19 cellular contexts compared by ENCODE assay signal in genomic region chr1:7287013-7287412, GRCh38.
DNase-seq lines count a peak whose midpoint lies in the region; ATAC-seq and TF ChIP-seq lines count a peak whose summit lies in the region.
"Had no signal": no experiment of that assay in that cellular context is flagged by ENCODE, and none has a peak within 500 bp of the region (broad histone marks: within the 10 kb centered on the region; RNA-seq: fewer than 3 reads in every experiment).

No MANE protein-coding gene starts in this region.

- no peak for TF ChIP-seq EP300 in esophagus muscularis mucosa (IDR thresholded peaks at IDR 0.05)

- H3K36me3 ChIP-seq in HCT116 (ENCODE audit: control insufficient read depth in 1 of 2, insufficient read depth in 2 of 2, low read length in 2 of 2), result no peaks in the 10 kb centered on the region
- H3K36me3 ChIP-seq in esophagus muscularis mucosa, result no peaks in the 10 kb centered on the region

- H3K4me3 ChIP-seq in HCT116 (replicated peaks in 1 of 2; ENCODE audit: low read depth in 1 of 2, low read length in 2 of 2) (no peak overlapping the region), esophagus muscularis mucosa (no peak overlapping the region)

- RAD21 ChIA-PET in HCT116 (lab: Charles Lee; ENCODE audit: low non-redundant PET in 1 of 2, low total read pairs in 2 of 2, uncharacterized antibody in 2 of 2, unreplicated experiment in 2 of 2), result no interaction called here

- no TSS peak for BruUV-seq in HCT116 (replicated peaks; lab: Mats Ljungman, UMichigan)

- no peaks in the 10 kb centered on the region for H3K9me2 ChIP-seq in HCT116 (ENCODE audit: insufficient read depth)

- H3K4me1 ChIP-seq in HCT116 (ENCODE audit: control insufficient read depth in 1 of 2, insufficient read depth in 2 of 2, low read length in 2 of 2), result peaks cover 9 to 26% of the 10 kb centered on the region in 2 experiments; a peak in 3 of 4 replicates
- H3K4me1 ChIP-seq in esophagus muscularis mucosa, result peaks cover 0 to 12% (median 11%) of the 10 kb centered on the region in 4 donors

- POLR2A ChIA-PET in GM10248 (lab: Yijun Ruan, JAX), result no interaction called here
- POLR2A ChIA-PET in HCT116 (lab: Charles Lee), result no interaction called here

- no peak overlapping the region for H2AFZ ChIP-seq in HCT116 (ENCODE audit: low read depth, low read length, poor library complexity, severe bottlenecking)

- TF ChIP-seq POLR2A in HCT116 (IDR thresholded peaks at IDR 0.05; ENCODE audit: borderline replicate concordance, extremely low read depth, insufficient read depth, insufficient read length) (no peak), esophagus muscularis mucosa (IDR thresholded peaks at IDR 0.05; ENCODE audit: low read depth) (no peak)

- H3K4me2 ChIP-seq in HCT116 (ENCODE audit: low read length), result no peak overlapping the region
- H3K4me2 ChIP-seq: KMS-11 had no signal

- no peaks in the 10 kb centered on the region for H4K20me1 ChIP-seq in HCT116 (ENCODE audit: insufficient read depth)

- ATAC-seq in HCT116 (peak; percentile 49; the same call in 1 of the 2 replicates), HG02642 (IDR thresholded peaks at IDR 0.05; ENCODE audit: poor library complexity, unreplicated experiment) (no peak), GM21737 (IDR thresholded peaks at IDR 0.05; ENCODE audit: unreplicated experiment) (no peak)
- ATAC-seq: SK-N-SH treated with all-trans-retinoic acid at 6 μM for 48 hours, T-cell had no signal

- TF ChIP-seq CTCF in GM10248 (IDR thresholded peaks at IDR 0.05; ENCODE audit: control extremely low read depth, extremely low read depth, low read depth, missing control alignments) (no peak), HCT116 (IDR thresholded peaks at IDR 0.05 in 2 of 3, conservative IDR thresholded peaks at IDR 0.05 in 1 of 3; ENCODE audit: borderline replicate concordance in 1 of 3, insufficient read depth in 1 of 3, low read depth in 2 of 3, low read length in 2 of 3) (no peak), esophagus muscularis mucosa (IDR thresholded peaks at IDR 0.05) (no peak)

- CTCF ChIA-PET in GM10248 (lab: Yijun Ruan, JAX), result interaction anchor here (1.2 kb wide), 1 partner anchor 10 kb away, joined by 3 read pairs; no protein-coding TSS in a partner anchor
- CTCF ChIA-PET in HCT116 (lab: Charles Lee), result no interaction called here

- in situ Hi-C loops in SK-MEL-5 (cut with HindIII; ENCODE audit: low pct_unique_long_range_greater_than_20kb, low sequenced_read_pairs), result no loop called here

- H3K27me3 ChIP-seq in HCT116 (ENCODE audit: insufficient read depth, low read length) (no peaks in the 10 kb centered on the region), esophagus muscularis mucosa (no peaks in the 10 kb centered on the region)

- 81% methylated on average over 6 of the region's 6 CpGs for WGBS in esophagus muscularis mucosa

- DNase-seq in GM10248 (ENCODE audit: extremely low spot score), result peak; percentile 2
- no peak for DNase-seq in HCT116 (ENCODE audit: low read depth, low spot score)
- peak; percentile 3 for DNase-seq in SK-MEL-5 (ENCODE audit: low read depth, low spot score)
- DNase-seq in esophagus muscularis mucosa (ENCODE audit: extremely low spot score), result peak; percentile 55
- DNase-seq in GM19240 (ENCODE audit: insufficient read length, low spot score), result no peak
- DNase-seq in NCI-H2196 (lab: John Stamatoyannopoulos, UW; ENCODE audit: unreplicated experiment), result no peak
- DNase-seq: EL, GF-D8, NCI-H1694, NCI-H2081 treated with DMSO at 0.1 percent for 48 hours, NCI-H2171 treated with DMSO at 0.1 percent for 48 hours, NCI-H446, NCI-H69, SIG-M5, T-cell had no signal

- no peaks in the 10 kb centered on the region for H3K79me2 ChIP-seq in HCT116 (ENCODE audit: insufficient read depth, low read length)

- intact Hi-C loops in HCT116 (cut with micrococcal nuclease), result no loop called here
- intact Hi-C loops in esophagus muscularis mucosa (cut with DNase I), result no loop called here

- H3K9ac ChIP-seq in HCT116 (ENCODE audit: low read length), result no peak overlapping the region
- H3K9ac ChIP-seq: KMS-11 had no signal

- TF ChIP-seq RAD21 in HCT116 (IDR thresholded peaks at IDR 0.05; ENCODE audit: low read depth), result peak; percentile 14; the same call in 1 of the 2 replicates

- no peaks in the 10 kb centered on the region for H3K9me3 ChIP-seq in HCT116 (ENCODE audit: control insufficient read depth in 1 of 2, insufficient read depth in 1 of 2, low read depth in 1 of 2, low read length in 2 of 2)
- no peaks in the 10 kb centered on the region for H3K9me3 ChIP-seq in esophagus muscularis mucosa

- H3K27ac ChIP-seq in HCT116 (ENCODE audit: low read depth, low read length), result no peak overlapping the region
- H3K27ac ChIP-seq in esophagus muscularis mucosa (replicated peaks in 1 of 4), result no peak overlapping the region
- H3K27ac ChIP-seq: KMS-11 had no signal

TF ChIP-seq in HCT116, 20 proteins besides CTCF, POLR2A, EP300 and RAD21:
- TF ChIP-seq SRF (IDR thresholded peaks at IDR 0.05; ENCODE audit: low read depth), result no peak
- TF ChIP-seq SP1 (IDR thresholded peaks at IDR 0.05; ENCODE audit: low read depth), result no peak
- TF ChIP-seq EZH2 (IDR thresholded peaks at IDR 0.05), result no peak
- TF ChIP-seq ZNF274 (IDR thresholded peaks at IDR 0.05; ENCODE audit: low read depth, low read length), result no peak
- no peak for TF ChIP-seq ZBTB33 (IDR thresholded peaks at IDR 0.05; ENCODE audit: extremely low read depth, insufficient replicate concordance, low read length)
- TF ChIP-seq ATF3 (IDR thresholded peaks at IDR 0.05), result no peak
- no peak for TF ChIP-seq CBX3 (IDR thresholded peaks at IDR 0.05; ENCODE audit: low read depth)
- no peak for TF ChIP-seq JUND (IDR thresholded peaks at IDR 0.05)
- TF ChIP-seq MAX (IDR thresholded peaks at IDR 0.05), result no peak
- TF ChIP-seq POLR2AphosphoS5 (IDR thresholded peaks at IDR 0.05; ENCODE audit: low read depth, low read length), result no peak
- no peak for TF ChIP-seq TCF7L2 (IDR thresholded peaks at IDR 0.05; ENCODE audit: borderline replicate concordance, extremely low read depth, insufficient read depth, insufficient read length)
- TF ChIP-seq SIN3A (IDR thresholded peaks at IDR 0.05; ENCODE audit: low read depth), result no peak
- TF ChIP-seq REST (IDR thresholded peaks at IDR 0.05; ENCODE audit: low read depth), result no peak
- TF ChIP-seq FOSL1 (IDR thresholded peaks at IDR 0.05; ENCODE audit: low read depth), result no peak

Comparison
In these comparisons a context has a peak if more than half of its experiments do, and no peak if none do; other contexts are left out.
1. DNase-seq: peak in GM10248 (single experiment), SK-MEL-5 (single experiment) and esophagus muscularis mucosa (single experiment); none in HCT116 (single experiment), GM19240 (single experiment) and NCI-H2196 (single experiment).